8 cellular contexts compared by ENCODE assay signal in the genomic region with DNA sequence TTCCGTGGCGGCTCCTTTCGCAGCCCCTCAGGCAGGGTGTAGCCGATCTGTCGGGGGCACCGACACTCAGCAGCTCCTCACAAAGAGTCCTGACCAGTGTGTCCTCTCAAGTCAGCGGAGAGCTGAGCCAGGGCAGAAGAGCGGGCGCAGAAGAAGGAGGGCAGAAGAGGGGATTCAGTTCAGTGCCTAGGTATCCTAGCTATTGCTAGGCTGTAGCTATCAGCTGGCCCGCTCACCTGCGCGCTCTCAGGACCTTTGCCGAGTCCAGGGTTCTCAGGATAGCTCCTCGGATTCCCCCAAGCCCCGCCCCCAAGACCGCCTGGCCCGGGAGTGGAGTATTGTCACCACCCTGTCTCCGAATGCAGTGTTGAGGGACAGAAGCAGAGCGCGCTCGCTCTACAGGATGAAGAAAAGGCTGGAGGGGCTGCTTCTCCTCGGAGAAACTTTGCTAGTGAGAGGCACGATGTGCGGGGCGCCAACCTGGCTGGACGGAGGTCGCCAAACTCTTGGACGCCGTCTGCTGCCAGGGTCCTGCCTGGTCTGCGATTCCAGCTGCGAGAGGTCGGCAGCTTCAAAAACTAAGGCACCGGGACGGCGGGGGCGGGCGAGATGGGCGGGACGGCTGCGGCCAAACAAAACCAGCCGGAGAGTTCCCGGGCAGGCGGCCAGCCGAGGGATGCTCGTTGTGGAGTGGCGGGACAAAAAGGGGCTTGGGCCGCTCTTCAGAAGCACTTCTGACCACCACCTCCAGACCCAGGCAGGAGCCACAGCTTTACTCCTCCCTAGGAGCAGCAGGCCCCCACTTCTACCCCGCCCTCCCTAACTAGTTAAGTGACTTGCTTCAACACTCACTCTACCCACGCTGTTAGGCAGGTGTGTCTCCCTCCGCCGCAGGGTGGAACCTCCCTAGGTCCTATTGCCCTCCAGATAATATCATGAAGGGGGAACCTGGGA. TPM values are rescaled to one million over a fixed set of nuclear protein-coding genes. Genes with fewer than 3 reads are reported as not detected.
DNase-seq lines count a peak whose midpoint lies in the region; ATAC-seq and TF ChIP-seq lines count a peak whose summit lies in the region.

A gene (minus strand): TSS at position 258 of the 954 bp plus-strand sequence. CDS start 613 bp downstream, outside the sequence.

- H3K27me3 ChIP-seq in right cardiac atrium (ENCODE audit: control insufficient read depth, insufficient read depth) = no peaks in the 10 kb centered on the region

- intact Hi-C loops in right cardiac atrium (cut with DNase I) = no loop called here

- H3K9me3 ChIP-seq in right cardiac atrium (ENCODE audit: control insufficient read depth, low read length) = no peaks in the 10 kb centered on the region

- peak; percentile 55 for ATAC-seq in GM18505 (IDR thresholded peaks at IDR 0.05; ENCODE audit: unreplicated experiment)
- peak; percentile 59 for ATAC-seq in HG02840 (IDR thresholded peaks at IDR 0.05; ENCODE audit: low FRiP score, unreplicated experiment)
- peak; percentile 38 to 42 for ATAC-seq in right cardiac atrium

- TF ChIP-seq POLR2A in GM18505 (IDR thresholded peaks at IDR 0.05; ENCODE audit: borderline replicate concordance, extremely low read depth, insufficient read depth, insufficient read length) = no peak

- WGBS in right cardiac atrium = 2% methylated on average over 51 of the region's 51 CpGs

- H3K4me3 ChIP-seq in right cardiac atrium (ENCODE audit: low read length) (peak within 1 kb of the TSS; percentile 46), skeletal muscle cell (ENCODE audit: low read depth, low read length) (peak within 1 kb of the TSS; percentile 40)

- no peak within 1 kb of the TSS for H3K27ac ChIP-seq in right cardiac atrium (ENCODE audit: low read length)

- DNase-seq in NCI-H748 treated with DMSO at 0.1 percent for 48 hours (lab: John Stamatoyannopoulos, UW) (peak; percentile 11), right cardiac atrium (peak; percentile 28 to 72 (median 67)), skeletal muscle cell (ENCODE audit: low read depth) (no peak), DMS153 treated with DMSO at 0.1 percent for 48 hours (lab: John Stamatoyannopoulos, UW; ENCODE audit: unreplicated experiment) (no peak), middle frontal gyrus (ENCODE audit: extremely low spot score, low spot score) (no peak)
- DNase-seq in activated naive CD4-positive, alpha-beta T cell (lab: John Stamatoyannopoulos, UW) = peak in 3 of 4 experiments; percentile 5 to 21 (median 6)

- peaks cover 6% of the 10 kb centered on the region for H3K4me1 ChIP-seq in right cardiac atrium (ENCODE audit: control insufficient read depth, insufficient read depth, low read length)

RNA-seq across cellular contexts. Expression of the gene that starts here (rescaled TPM):
- total RNA-seq in right cardiac atrium = not detected
- not detected for polyA plus RNA-seq in right cardiac atrium

Comparison
In these comparisons a context has a peak if more than half of its experiments do, and no peak if none do; other contexts are left out.
1. Peak in DNase-seq, ATAC-seq and H3K4me3 ChIP-seq in right cardiac atrium; RNA of the gene not detected or under 1 TPM.
2. DNase-seq: peak in NCI-H748 treated with DMSO at 0.1 percent for 48 hours (single experiment) and activated naive CD4-positive, alpha-beta T cell (3 of 4); none in skeletal muscle cell (single experiment), DMS153 treated with DMSO at 0.1 percent for 48 hours (single experiment) and middle frontal gyrus (single experiment).
3. Peak in every context shown above with its lines, with median percentiles within 50 percentile points of each other: ATAC-seq.